ENCODE assay signal across 8 cellular contexts in genomic region chr12:56127485-56127887, GRCh38. TPM values are rescaled to one million over a fixed set of nuclear protein-coding genes. Genes with fewer than 3 reads are reported as not detected.
DNase-seq lines count a peak whose midpoint lies in the region; ATAC-seq and TF ChIP-seq lines count a peak whose summit lies in the region.

No MANE protein-coding gene starts in this region.

- H3K4me3 ChIP-seq in GM06990 (replicated peaks; ENCODE audit: low read depth, low read length), result peak overlapping the region; percentile 32
- H3K4me3 ChIP-seq in SJSA1, result peak overlapping the region; percentile 53
- H3K4me3 ChIP-seq in esophagus muscularis mucosa, result peak overlapping the region; percentile 51 to 91 (median 84)
- peak overlapping the region; percentile 86 for H3K4me3 ChIP-seq in psoas muscle

- H3K4me1 ChIP-seq in SJSA1 (replicated peaks) (peaks cover 19% of the 10 kb centered on the region), esophagus muscularis mucosa (peaks cover 45 to 66% (median 58%) of the 10 kb centered on the region in 4 donors), psoas muscle (peaks cover 28% of the 10 kb centered on the region)

- peaks cover 5% of the 10 kb centered on the region for H3K36me3 ChIP-seq in GM06990 (ENCODE audit: control insufficient read depth, insufficient read depth, low read length)
- H3K36me3 ChIP-seq in SJSA1, result peaks cover 30% of the 10 kb centered on the region
- H3K36me3 ChIP-seq in esophagus muscularis mucosa, result peaks cover 11 to 25% (median 23%) of the 10 kb centered on the region in 4 donors
- peaks cover 0 to 23% of the 10 kb centered on the region in 2 donors for H3K36me3 ChIP-seq in psoas muscle (ENCODE audit: insufficient read depth in 1 of 2, low read depth in 1 of 2)

- WGBS in esophagus muscularis mucosa, result under 1% methylated on average over 8 of the region's 8 CpGs
- whole genome bisulfite sequencing in psoas muscle, 3 donors, result 0 to 1% (median 0%) methylated on average over 8 of the region's 8 CpGs

- no peak for DNase-seq in GM06990 (ENCODE audit: extremely low read depth, insufficient read length)
- no peak for DNase-seq in SJSA1 (ENCODE audit: low read depth in 1 of 2, low spot score in 2 of 2)
- DNase-seq in esophagus muscularis mucosa (ENCODE audit: extremely low spot score), result no peak
- no peak for DNase-seq in psoas muscle
- DNase-seq in ureter (ENCODE audit: low spot score), result no peak
- DNase-seq in GM13976 (ENCODE audit: low spot score), result no peak
- no peak for DNase-seq in inferior parietal cortex (ENCODE audit: extremely low spot score)

- no peak for TF ChIP-seq POLR2A in esophagus muscularis mucosa (IDR thresholded peaks at IDR 0.05; ENCODE audit: low read depth)

- no peaks in the 10 kb centered on the region for H3K27me3 ChIP-seq in GM06990 (replicated peaks; ENCODE audit: control insufficient read depth, insufficient read depth, low read length)
- H3K27me3 ChIP-seq in SJSA1 (replicated peaks), result no peaks in the 10 kb centered on the region
- no peaks in the 10 kb centered on the region for H3K27me3 ChIP-seq in esophagus muscularis mucosa
- no peaks in the 10 kb centered on the region for H3K27me3 ChIP-seq in psoas muscle (ENCODE audit: insufficient read depth in 3 of 3, low read length in 2 of 3)

- ATAC-seq in psoas muscle (no peak), HG03521 (IDR thresholded peaks at IDR 0.05; ENCODE audit: unreplicated experiment) (no peak)

- H3K27ac ChIP-seq in SJSA1 (peak overlapping the region; percentile 54), esophagus muscularis mucosa (replicated peaks in 1 of 4) (peak overlapping the region; percentile 79 to 98 (median 96)), psoas muscle (peak overlapping the region; percentile 95)

- intact Hi-C loops in esophagus muscularis mucosa (cut with DNase I), result loop anchor here (2.0 to 10.0 kb wide), 3 partner anchors 61 to 507 kb away; partner anchors contain the start of genes BAZ2A, SMARCC2 and SPRYD4
- intact Hi-C loops in psoas muscle (cut with DNase I), result loop anchor here (5.0 to 10.0 kb wide), 3 partner anchors 130 to 340 kb away; partner anchors contain the start of genes SPRYD4 (in 2 of the 2) and ANKRD52 (in 1 of the 2)

- TF ChIP-seq CTCF in GM06990 (IDR thresholded peaks at IDR 0.05; ENCODE audit: insufficient read depth, low read length, poor library complexity, severe bottlenecking), result no peak
- TF ChIP-seq CTCF in esophagus muscularis mucosa (IDR thresholded peaks at IDR 0.05), result no peak
- TF ChIP-seq CTCF in psoas muscle (IDR thresholded peaks at IDR 0.05), result no peak
- TF ChIP-seq CTCF in GM13976 (IDR thresholded peaks at IDR 0.05; ENCODE audit: borderline replicate concordance, control extremely low read depth, extremely low read depth, insufficient read depth, missing control alignments), result no peak

- TF ChIP-seq EP300 in esophagus muscularis mucosa (IDR thresholded peaks at IDR 0.05), result no peak

- no peaks in the 10 kb centered on the region for H3K9me3 ChIP-seq in SJSA1 (replicated peaks)
- no peaks in the 10 kb centered on the region for H3K9me3 ChIP-seq in esophagus muscularis mucosa
- H3K9me3 ChIP-seq in psoas muscle, result no peaks in the 10 kb centered on the region

- in situ Hi-C loops in GM13976 (cut with MboI; ENCODE audit: low sequenced_read_pairs, unreplicated experiment), result no loop called here

RNA-seq across cellular contexts. Expression of gene ESYT1, which starts 0.6 kb away (rescaled TPM):
- 138 and 170 TPM in 2 replicates for total RNA-seq in SJSA1 (2014; rRNA removed; shearing (Covaris generic))
- 100 to 1,000 TPM; 151 to 245 (median 214) TPM for total RNA-seq in esophagus muscularis mucosa
- 10 to 100 TPM; 36.7 to 57.4 (median 44.4) TPM for total RNA-seq in psoas muscle
- polyA plus RNA-seq in psoas muscle, result 10 to 100 TPM; 20.2 to 40.6 (median 21.0) TPM
- total RNA-seq in ureter, result 131 TPM

RNA-seq across cellular contexts. Expression of gene ZC3H10, which starts 9.4 kb away (rescaled TPM):
- 3.6 and 7.3 TPM in 2 replicates for total RNA-seq in SJSA1 (2014; rRNA removed; shearing (Covaris generic))
- 1 to 10 TPM; 5.0 to 7.9 (median 6.6) TPM for total RNA-seq in esophagus muscularis mucosa
- total RNA-seq in psoas muscle, result 10 to 100 TPM in 1 of 4 donors, 1 to 10 TPM in 3; 5.0 to 10.3 (median 6.6) TPM
- 1 to 10 TPM; 3.5 to 7.8 (median 4.5) TPM for polyA plus RNA-seq in psoas muscle
- 9.8 TPM for total RNA-seq in ureter

RNA-seq across cellular contexts. Expression of gene RPL41, which starts 11.1 kb away (rescaled TPM):
- 1,215 and 2,760 TPM in 2 replicates for total RNA-seq in SJSA1 (2014; rRNA removed; shearing (Covaris generic))
- total RNA-seq in esophagus muscularis mucosa (1,000 to 10,000 TPM; 1,962 to 4,166 (median 3,502) TPM), psoas muscle (1,000 to 10,000 TPM; 2,052 to 2,475 (median 2,223) TPM), ureter (5,339 TPM)
- 1,000 to 10,000 TPM; 3,632 to 4,096 (median 3,726) TPM for polyA plus RNA-seq in psoas muscle

RNA-seq across cellular contexts. Expression of gene PA2G4, which starts 23.1 kb away (rescaled TPM):
- total RNA-seq in SJSA1 (2014; rRNA removed; shearing (Covaris generic)), result 204 and 249 TPM in 2 replicates
- total RNA-seq in esophagus muscularis mucosa, result 100 to 1,000 TPM in 2 of 4 donors, 10 to 100 TPM in 2; 90.5 to 133 (median 105) TPM
- 100 to 1,000 TPM in 3 of 4 donors, 10 to 100 TPM in 1; 75.3 to 138 (median 112) TPM for total RNA-seq in psoas muscle
- 100 to 1,000 TPM; 115 to 258 (median 157) TPM for polyA plus RNA-seq in psoas muscle
- 139 TPM for total RNA-seq in ureter

RNA-seq across cellular contexts. Expression of gene MYL6B, which starts 24.9 kb away (rescaled TPM):
- 71.9 and 97.8 TPM in 2 replicates for total RNA-seq in SJSA1 (2014; rRNA removed; shearing (Covaris generic))
- total RNA-seq in esophagus muscularis mucosa, result 10 to 100 TPM; 28.5 to 39.4 (median 33.6) TPM
- 1,000 to 10,000 TPM in 1 of 4 donors, 100 to 1,000 TPM in 3; 113 to 2,222 (median 606) TPM for total RNA-seq in psoas muscle
- 100 to 1,000 TPM; 151 to 786 (median 413) TPM for polyA plus RNA-seq in psoas muscle
- total RNA-seq in ureter, result 37.8 TPM

Comparison
In these comparisons a context has a peak if more than half of its experiments do, and no peak if none do; other contexts are left out.
1. H3K4me3 ChIP-seq: peak in every context shown above with its lines; median percentile 86 in psoas muscle; 84 in esophagus muscularis mucosa; 53 in SJSA1; 32 in GM06990.